18 cellular contexts compared by ENCODE assay signal in the genomic region with DNA sequence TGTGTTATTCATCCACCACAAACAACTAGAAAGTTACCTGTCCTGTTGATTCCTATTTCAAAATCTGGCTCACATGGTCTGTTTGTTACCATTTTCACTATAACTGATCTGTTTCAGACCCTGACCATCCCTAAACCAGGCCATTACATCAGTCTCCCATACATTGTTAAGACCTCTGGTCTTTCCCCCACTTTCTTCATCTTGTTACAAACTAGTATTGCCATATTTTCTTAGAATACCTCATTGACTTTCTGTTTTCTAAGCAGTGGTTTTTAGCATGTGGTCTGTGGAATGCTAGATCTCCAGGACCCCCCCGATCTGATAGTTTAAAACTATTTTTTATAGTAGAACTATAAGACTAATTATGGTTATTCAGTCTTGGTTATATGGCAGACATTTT.
A peak's percentile ranks its signal among the peaks of the same experiment; 100 is the strongest.
DNase-seq lines count a peak whose midpoint lies in the region; ATAC-seq, FAIRE-seq and TF ChIP-seq lines count a peak whose summit lies in the region.
"Had no signal": no experiment of that assay in that cellular context is flagged by ENCODE, and none has a peak within 500 bp of the region (broad histone marks: within the 10 kb centered on the region; RNA-seq: fewer than 3 reads in every experiment).

No MANE protein-coding gene starts in this region.

- H3K27ac Mint-ChIP-seq in endothelial cell (ENCODE audit: unreplicated experiment), result peak overlapping the region; percentile 43
- H3K27ac Mint-ChIP-seq: B cell; CD4-positive, alpha-beta T cell; HFFc6 had no signal

- H3K36me3 Mint-ChIP-seq in endothelial cell (ENCODE audit: low read depth, unreplicated experiment), result peaks cover 7% of the 10 kb centered on the region

- H3K79me1 ChIP-seq in mesenchymal stem cell (replicated peaks; ENCODE audit: low read length, poor library complexity, severe bottlenecking), result peaks cover 8% of the 10 kb centered on the region

- H2AFZ ChIP-seq in mesenchymal stem cell (ENCODE audit: low read depth, low read length), result no peak overlapping the region

- POLR2A ChIA-PET in GM10248 (lab: Yijun Ruan, JAX), result no interaction called here

- no peak overlapping the region for H4K91ac ChIP-seq in mesenchymal stem cell (ENCODE audit: low read length)

- peaks cover 5% of the 10 kb centered on the region for H3K4me1 ChIP-seq in mesenchymal stem cell (ENCODE audit: control insufficient read depth, insufficient read depth, low read depth, low read length)
- H3K4me1 ChIP-seq: Peyer's patch had no signal

- TF ChIP-seq CTCF in endothelial cell (IDR thresholded peaks at IDR 0.05; ENCODE audit: unreplicated experiment) (no peak), GM10248 (IDR thresholded peaks at IDR 0.05; ENCODE audit: control extremely low read depth, extremely low read depth, low read depth, missing control alignments) (no peak)

- no peak overlapping the region for H2BK12ac ChIP-seq in mesenchymal stem cell (ENCODE audit: low read length in 2 of 2)

- no peak overlapping the region for H3K14ac ChIP-seq in mesenchymal stem cell (ENCODE audit: low read length in 2 of 2)

- ATAC-seq in HG02973 (IDR thresholded peaks at IDR 0.05; ENCODE audit: unreplicated experiment), result no peak

- no peak overlapping the region for H3K23ac ChIP-seq in mesenchymal stem cell (ENCODE audit: low read length in 2 of 2)

- DNase-seq in endothelial cell (ENCODE audit: low spot score), result no peak
- no peak for DNase-seq in mesenchymal stem cell
- DNase-seq in GM10248 (ENCODE audit: extremely low spot score), result no peak
- DNase-seq in NCI-H446 treated with DMSO at 0.1 percent for 48 hours (lab: John Stamatoyannopoulos, UW), result no peak
- DNase-seq in NCI-H2081 treated with DMSO at 0.1 percent for 48 hours (lab: John Stamatoyannopoulos, UW), result no peak
- DNase-seq: CD4-positive, alpha-beta T cell; DMS79; HFFc6; KBM-7; NCI-H1436; NCI-H2227 treated with DMSO at 0.1 percent for 48 hours; NCI-H524 treated with DMSO at 0.1 percent for 48 hours; Peyer's patch; Right ventricle myocardium superior had no signal

- no CpG with 5 or more reads among the region's 1 CpG for WGBS in mesenchymal stem cell

- CTCF ChIA-PET in GM10248 (lab: Yijun Ruan, JAX), result no interaction called here

- H3K36me3 ChIP-seq in mesenchymal stem cell (ENCODE audit: control insufficient read depth in 1 of 2, insufficient read depth in 2 of 2, low read depth in 1 of 2, low read length in 2 of 2), result peaks cover 0 to 8% of the 10 kb centered on the region in 2 experiments
- H3K36me3 ChIP-seq: Peyer's patch had no signal

- peak overlapping the region; percentile 27 for H2AK5ac ChIP-seq in mesenchymal stem cell (ENCODE audit: low read length, severe bottlenecking)

- H3K9me3 Mint-ChIP-seq in endothelial cell (ENCODE audit: unreplicated experiment), result no peaks in the 10 kb centered on the region
- H3K9me3 Mint-ChIP-seq: CD4-positive, alpha-beta T cell; HFFc6 had no signal

- H3K9me3 ChIP-seq in mesenchymal stem cell (ENCODE audit: control insufficient read depth, low read length), result no peaks in the 10 kb centered on the region
- H3K9me3 ChIP-seq: Peyer's patch had no signal

- H3K18ac ChIP-seq in mesenchymal stem cell (ENCODE audit: low read depth in 1 of 2, low read length in 2 of 2), result no peak overlapping the region

- peaks cover 2% of the 10 kb centered on the region for H3K27me3 Mint-ChIP-seq in endothelial cell (ENCODE audit: unreplicated experiment)
- H3K27me3 Mint-ChIP-seq: CD4-positive, alpha-beta T cell had no signal

- no peak overlapping the region for H3K4me3 ChIP-seq in mesenchymal stem cell (ENCODE audit: insufficient read depth in 1 of 2, low read depth in 1 of 2, low read length in 2 of 2)
- H3K4me3 ChIP-seq: Peyer's patch, SK-N-MC had no signal

- no peak overlapping the region for H3K27ac ChIP-seq in mesenchymal stem cell (ENCODE audit: low read length, poor library complexity, severe bottlenecking)
- H3K27ac ChIP-seq: Peyer's patch, SK-N-MC had no signal

- H3K27me3 ChIP-seq in mesenchymal stem cell (ENCODE audit: control insufficient read depth in 1 of 2, insufficient read depth in 1 of 2, low read length in 2 of 2), result no peaks in the 10 kb centered on the region
- H3K27me3 ChIP-seq: Peyer's patch had no signal

- H3K4ac ChIP-seq in mesenchymal stem cell (ENCODE audit: low read depth in 1 of 2, low read length in 2 of 2), result no peak overlapping the region

- H2BK5ac ChIP-seq in mesenchymal stem cell (ENCODE audit: low read depth, low read length, poor library complexity, severe bottlenecking), result no peak overlapping the region

- no peak overlapping the region for H2BK15ac ChIP-seq in mesenchymal stem cell (ENCODE audit: low read depth, poor library complexity, severe bottlenecking)

- peak; percentile 17 for FAIRE-seq in TTC549 (lab: Jason Lieb, UNC)

- H4K8ac ChIP-seq in mesenchymal stem cell (ENCODE audit: low read length), result no peak overlapping the region

- H3K9ac ChIP-seq in mesenchymal stem cell (ENCODE audit: low read length), result no peak overlapping the region

- no peak overlapping the region for H3K4me2 ChIP-seq in mesenchymal stem cell (ENCODE audit: low read length, poor library complexity, severe bottlenecking)

- H3K4me1 Mint-ChIP-seq in endothelial cell (ENCODE audit: unreplicated experiment), result peaks cover 56% of the 10 kb centered on the region

- no peak overlapping the region for H3K4me3 Mint-ChIP-seq in endothelial cell (ENCODE audit: unreplicated experiment)
- H3K4me3 Mint-ChIP-seq: B cell; CD4-positive, alpha-beta T cell; HFFc6 had no signal

- H2BK120ac ChIP-seq in mesenchymal stem cell (ENCODE audit: low read depth, low read length), result no peak overlapping the region
